Comparison of ENCODE assay signal across 2 cellular contexts in genomic region chr17:28335959-28336871, GRCh38.
TF ChIP-seq lines count a peak whose summit lies in the region.

No MANE protein-coding gene starts in this region.

TF ChIP-seq in A549, 52 proteins besides CTCF, POLR2A, EP300 and RAD21 (continued from another document):
- no peak for TF ChIP-seq PBX3 (IDR thresholded peaks at IDR 0.05)
- 0 out of 2 replicates have a peak, but pooled peaks have one; percentile 31 for TF ChIP-seq USF2 (IDR thresholded peaks at IDR 0.05)
- no peak for TF ChIP-seq ZFP36 (IDR thresholded peaks at IDR 0.05; ENCODE audit: borderline replicate concordance, partially characterized antibody)
- TF ChIP-seq EHF (CRISPR knock-in tag; IDR thresholded peaks at IDR 0.05) = no peak
- no peak for TF ChIP-seq NFE2L2 (conservative IDR thresholded peaks at IDR 0.05; ENCODE audit: low read length)
- no peak for TF ChIP-seq SMC3 (IDR thresholded peaks at IDR 0.05)
- 0 out of 2 replicates have a peak, but pooled peaks have one; percentile 35 for TF ChIP-seq MYC (IDR thresholded peaks at IDR 0.05; ENCODE audit: borderline replicate concordance, low read length)
- TF ChIP-seq POLR2AphosphoS2 (conservative IDR thresholded peaks at IDR 0.05; ENCODE audit: low read length) = peak; percentile 72; the same call in 1 of the 2 replicates
- TF ChIP-seq ATOH8 (CRISPR knock-in tag; IDR thresholded peaks at IDR 0.05; ENCODE audit: low read depth) = no peak
- no peak for TF ChIP-seq FOSL2 (IDR thresholded peaks at IDR 0.05)
- no peak; the same call in 1 of the 2 replicates for TF ChIP-seq FOSL2 (CRISPR knock-in tag; IDR thresholded peaks at IDR 0.05)
- TF ChIP-seq JUN (IDR thresholded peaks at IDR 0.05) = no peak; a peak in 1 of 5 replicates
- no peak for TF ChIP-seq BHLHE40 (IDR thresholded peaks at IDR 0.05; ENCODE audit: low read depth, low read length)
- TF ChIP-seq ZSCAN20 (CRISPR knock-in tag; IDR thresholded peaks at IDR 0.05) = no peak
- peak; percentile 85; the same call in 1 of the 2 replicates for TF ChIP-seq TFCP2L1 (CRISPR knock-in tag; IDR thresholded peaks at IDR 0.05)
- TF ChIP-seq SREBF2 (IDR thresholded peaks at IDR 0.05) = no peak
- no peak for TF ChIP-seq EHMT2 (IDR thresholded peaks at IDR 0.05; ENCODE audit: low read depth)
- TF ChIP-seq ZNF302 (CRISPR knock-in tag; IDR thresholded peaks at IDR 0.05) = no peak
- no peak for TF ChIP-seq MAX (IDR thresholded peaks at IDR 0.05)
- TF ChIP-seq GATA3 (IDR thresholded peaks at IDR 0.05; ENCODE audit: borderline replicate concordance) = no peak
- TF ChIP-seq ELK1 (IDR thresholded peaks at IDR 0.05; ENCODE audit: low read depth, low read length) = no peak
- TF ChIP-seq CHD4 (IDR thresholded peaks at IDR 0.05; ENCODE audit: borderline replicate concordance) = no peak
- no peak for TF ChIP-seq HEYL (CRISPR knock-in tag; IDR thresholded peaks at IDR 0.05)
- 0 out of 2 replicates have a peak, but pooled peaks have one; percentile 36 for TF ChIP-seq TP53 (CRISPR knock-in tag; IDR thresholded peaks at IDR 0.05)
- peak; percentile 11 for TF ChIP-seq PHF8 (IDR thresholded peaks at IDR 0.05; ENCODE audit: borderline replicate concordance, low read depth)
- TF ChIP-seq JUNB (IDR thresholded peaks at IDR 0.05) = no peak
- TF ChIP-seq CEBPB (IDR thresholded peaks at IDR 0.05) = no peak
- peak; percentile 50; the same call in 1 of the 2 replicates for TF ChIP-seq HOXB5 (CRISPR knock-in tag; IDR thresholded peaks at IDR 0.05)
- 0 out of 2 replicates have a peak, but pooled peaks have one; percentile 49 for TF ChIP-seq FOSB (CRISPR knock-in tag; IDR thresholded peaks at IDR 0.05)
- TF ChIP-seq NR3C1 (IDR thresholded peaks at IDR 0.05) = no peak
- TF ChIP-seq HMGXB4 (CRISPR knock-in tag; IDR thresholded peaks at IDR 0.05; ENCODE audit: borderline replicate concordance) = no peak

TF ChIP-seq in neural cell, 6 proteins besides CTCF, POLR2A, EP300 and RAD21 (continued from another document):
- TF ChIP-seq REST (IDR thresholded peaks at IDR 0.05; ENCODE audit: borderline replicate concordance) (peak; percentile 81), POLR2AphosphoS5 (IDR thresholded peaks at IDR 0.05) (peak; percentile 91)
TF ChIP-seq in neural cell: peak in this region for 2.
